In the genomic region with DNA sequence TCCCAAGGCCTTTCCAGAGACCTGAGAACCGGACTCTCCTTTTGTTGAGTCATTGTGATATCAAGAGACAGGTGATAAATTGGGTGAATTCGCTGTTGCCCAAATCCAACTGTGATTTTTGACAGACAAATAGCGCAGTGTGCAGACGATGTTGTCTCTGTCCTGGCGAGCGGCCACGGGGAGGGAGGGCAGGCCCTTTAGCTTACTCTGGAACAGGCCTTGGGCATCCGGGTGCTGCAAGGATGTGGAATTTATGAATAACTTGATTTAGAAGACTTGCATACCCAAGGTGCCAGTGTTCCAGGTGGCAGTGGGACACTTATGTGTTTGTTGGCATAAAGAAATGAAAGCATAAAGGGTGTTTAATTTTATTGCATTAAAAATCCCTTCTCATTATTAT, we compare ENCODE assay signal across 15 cellular contexts. TPM values are rescaled to one million over a fixed set of nuclear protein-coding genes. Genes with fewer than 3 reads are reported as not detected.
DNase-seq lines count a peak whose midpoint lies in the region; ATAC-seq and TF ChIP-seq lines count a peak whose summit lies in the region.
"Had no signal": no experiment of that assay in that cellular context is flagged by ENCODE, and none has a peak within 500 bp of the region (broad histone marks: within the 10 kb centered on the region; RNA-seq: fewer than 3 reads in every experiment).

No MANE protein-coding gene starts in this region.

- H2AFZ ChIP-seq in trophoblast cell (ENCODE audit: insufficient read depth, low read length, poor library complexity): no peak overlapping the region

- no peaks in the 10 kb centered on the region for H3K27me3 ChIP-seq in right cardiac atrium (ENCODE audit: control insufficient read depth, insufficient read depth)
- no peaks in the 10 kb centered on the region for H3K27me3 ChIP-seq in right atrium auricular region
- H3K27me3 ChIP-seq in trophoblast cell (ENCODE audit: insufficient read depth, low read length): no peaks in the 10 kb centered on the region
- H3K27me3 ChIP-seq: gastroesophageal sphincter had no signal

- no peak overlapping the region for H2BK5ac ChIP-seq in trophoblast cell (ENCODE audit: low read depth, low read length, poor library complexity)

- TF ChIP-seq CTCF in right atrium auricular region (IDR thresholded peaks at IDR 0.05): no peak

- H4K8ac ChIP-seq in trophoblast cell (ENCODE audit: low read depth, low read length): no peak overlapping the region

- H2BK12ac ChIP-seq in trophoblast cell (ENCODE audit: low read length): no peak overlapping the region

- H3K27me3 Mint-ChIP-seq in activated T-helper 2 cell treated with anti-CD3 and anti-CD28 coated beads, Interferon-gamma antibody, Interleukin-2, Interleukin-4, amounts not matched to agents 10 μg/mL and 5 μg/mL and 100 μg/mL, durations not matched to agents 14 hours and 24 hours and 36 hours (ENCODE audit: low read depth): peaks cover 9% of the 10 kb centered on the region

- H2BK120ac ChIP-seq in trophoblast cell (ENCODE audit: insufficient read depth, low read length, poor library complexity): no peak overlapping the region

- H3K23ac ChIP-seq in trophoblast cell (ENCODE audit: low read length): no peak overlapping the region

- H3K27ac ChIP-seq in right cardiac atrium (ENCODE audit: low read length) (no peak overlapping the region), right atrium auricular region (no peak overlapping the region), trophoblast cell (ENCODE audit: low read depth, low read length) (no peak overlapping the region)
- H3K27ac ChIP-seq: gastroesophageal sphincter, left ventricle myocardium inferior had no signal

- intact Hi-C loops in right cardiac atrium (cut with DNase I): no loop called here
- intact Hi-C loops in activated T-helper 2 cell treated with anti-CD3 and anti-CD28 coated beads, Interferon-gamma antibody, Interleukin-2, Interleukin-4, amounts not matched to agents 10 μg/mL and 5 μg/mL and 100 μg/mL, durations not matched to agents 14 hours and 24 hours and 36 hours (cut with micrococcal nuclease): no loop called here

- H3K4me1 Mint-ChIP-seq in activated T-helper 2 cell treated with anti-CD3 and anti-CD28 coated beads, Interferon-gamma antibody, Interleukin-2, Interleukin-4, amounts not matched to agents 10 μg/mL and 5 μg/mL and 100 μg/mL, durations not matched to agents 14 hours and 24 hours and 36 hours (ENCODE audit: low read depth): no peaks in the 10 kb centered on the region

- H3K27ac Mint-ChIP-seq in activated T-helper 2 cell treated with anti-CD3 and anti-CD28 coated beads, Interferon-gamma antibody, Interleukin-2, Interleukin-4, amounts not matched to agents 10 μg/mL and 5 μg/mL and 100 μg/mL, durations not matched to agents 14 hours and 24 hours and 36 hours: no peak overlapping the region

- H3K4me1 ChIP-seq in right cardiac atrium (ENCODE audit: control insufficient read depth, insufficient read depth, low read length) (no peaks in the 10 kb centered on the region), right atrium auricular region (no peaks in the 10 kb centered on the region), trophoblast cell (ENCODE audit: control insufficient read depth in 1 of 2, insufficient read depth in 2 of 2, low read length in 2 of 2) (no peaks in the 10 kb centered on the region)
- H3K4me1 ChIP-seq: gastroesophageal sphincter, left ventricle myocardium inferior had no signal

- H3K4me3 Mint-ChIP-seq in activated T-helper 2 cell treated with anti-CD3 and anti-CD28 coated beads, Interferon-gamma antibody, Interleukin-2, Interleukin-4, amounts not matched to agents 10 μg/mL and 5 μg/mL and 100 μg/mL, durations not matched to agents 14 hours and 24 hours and 36 hours (ENCODE audit: low read depth): no peak overlapping the region

- H3K4me3 ChIP-seq in right cardiac atrium (ENCODE audit: low read length) (no peak overlapping the region), right atrium auricular region (no peak overlapping the region), trophoblast cell (ENCODE audit: low read depth, low read length) (no peak overlapping the region)
- H3K4me3 ChIP-seq: gastroesophageal sphincter, left ventricle myocardium inferior had no signal

- H3K4me2 ChIP-seq in trophoblast cell (ENCODE audit: low read length): no peak overlapping the region

- H3K4ac ChIP-seq in trophoblast cell (ENCODE audit: low read depth, low read length): no peak overlapping the region

- no peaks in the 10 kb centered on the region for H3K36me3 Mint-ChIP-seq in activated T-helper 2 cell treated with anti-CD3 and anti-CD28 coated beads, Interferon-gamma antibody, Interleukin-2, Interleukin-4, amounts not matched to agents 10 μg/mL and 5 μg/mL and 100 μg/mL, durations not matched to agents 14 hours and 24 hours and 36 hours (ENCODE audit: low read depth)

- no peak overlapping the region for H4K91ac ChIP-seq in trophoblast cell (ENCODE audit: low read depth, low read length)

- no peak overlapping the region for H3K18ac ChIP-seq in trophoblast cell (ENCODE audit: low read length)

- DNase-seq in right cardiac atrium: peak; percentile 43 to 69 (median 59)
- DNase-seq in right atrium auricular region (ENCODE audit: low spot score): no peak
- peak; percentile 78 for DNase-seq in cerebellar cortex (ENCODE audit: low spot score)
- peak; percentile 43 for DNase-seq in myocyte (ENCODE audit: low read depth)
- no peak for DNase-seq in A172 (ENCODE audit: low spot score)
- DNase-seq in trophoblast cell: no peak
- no peak for DNase-seq in activated T-helper 2 cell treated with anti-CD3 and anti-CD28 coated beads, Interferon-gamma antibody, Interleukin-2, Interleukin-4, amounts not matched to agents 10 μg/mL and 5 μg/mL and 100 μg/mL, durations not matched to agents 14 hours and 24 hours and 36 hours (ENCODE audit: low spot score)
- DNase-seq: activated CD4-positive, alpha-beta T cell treated with anti-CD3 and anti-CD28 coated beads for 1 hour; activated T-cell treated with anti-CD3 and anti-CD28 coated beads for 4 hours; effector memory CD4-positive, alpha-beta T cell; left ventricle myocardium inferior; T-helper 1 cell had no signal

- H3K14ac ChIP-seq in trophoblast cell (ENCODE audit: low read length): no peak overlapping the region

- no peaks in the 10 kb centered on the region for H3K79me1 ChIP-seq in trophoblast cell (ENCODE audit: low read length)

- no peaks in the 10 kb centered on the region for H3K36me3 ChIP-seq in right atrium auricular region
- peaks cover 0 to 1% of the 10 kb centered on the region in 2 experiments for H3K36me3 ChIP-seq in trophoblast cell (ENCODE audit: control insufficient read depth in 1 of 2, insufficient read depth in 2 of 2, low read length in 2 of 2)
- H3K36me3 ChIP-seq: gastroesophageal sphincter, left ventricle myocardium inferior had no signal

- no peak overlapping the region for H4K12ac ChIP-seq in trophoblast cell (ENCODE audit: low read depth, low read length)

- H3K9me3 ChIP-seq in right cardiac atrium (ENCODE audit: control insufficient read depth, low read length) (no peaks in the 10 kb centered on the region), right atrium auricular region (no peaks in the 10 kb centered on the region), trophoblast cell (ENCODE audit: insufficient read depth, low read depth, low read length) (no peaks in the 10 kb centered on the region)
- H3K9me3 ChIP-seq: gastroesophageal sphincter, left ventricle myocardium inferior had no signal

- H2AK5ac ChIP-seq in trophoblast cell (ENCODE audit: low read length): no peak overlapping the region

- no peaks in the 10 kb centered on the region for H3K79me2 ChIP-seq in trophoblast cell (ENCODE audit: control insufficient read depth, insufficient read depth, low read length, poor library complexity)

- ATAC-seq in right cardiac atrium (peak; percentile 48 to 81), HG02759 (IDR thresholded peaks at IDR 0.05; ENCODE audit: unreplicated experiment) (no peak)
- ATAC-seq: gastroesophageal sphincter, HCT116 had no signal

- WGBS in right cardiac atrium: 77% methylated on average over 8 of the region's 8 CpGs
- no CpG with 5 or more reads among the region's 8 CpGs for WGBS in trophoblast cell (ENCODE audit: extremely low coverage, insufficient coverage, insufficient read length)

- H3K9ac ChIP-seq in trophoblast cell (ENCODE audit: low read length): no peak overlapping the region

- H3K9me3 Mint-ChIP-seq in activated T-helper 2 cell treated with anti-CD3 and anti-CD28 coated beads, Interferon-gamma antibody, Interleukin-2, Interleukin-4, amounts not matched to agents 10 μg/mL and 5 μg/mL and 100 μg/mL, durations not matched to agents 14 hours and 24 hours and 36 hours: no peaks in the 10 kb centered on the region

RNA-seq across cellular contexts. Expression of gene LDLRAD3, which starts 9.2 kb away (rescaled TPM):
- 1 to 10 TPM; 3.0 to 7.0 (median 3.6) TPM for total RNA-seq in right cardiac atrium
- polyA plus RNA-seq in right cardiac atrium: 1.8 TPM
- 1 to 10 TPM; 3.6 to 7.0 TPM for total RNA-seq in right atrium auricular region
- total RNA-seq in myocyte: 24.2 and 32.5 TPM in 2 replicates
- polyA plus RNA-seq in myocyte (2012): 15.2 TPM
- total RNA-seq in A172 (2014; rRNA removed; shearing (Covaris generic)): 10.7 and 14.6 TPM in 2 replicates
- 12.0 and 12.4 TPM in 2 replicates for polyA plus RNA-seq in trophoblast cell (2013)
- total RNA-seq in activated T-helper 2 cell treated with anti-CD3 and anti-CD28 coated beads, Interferon-gamma antibody, Interleukin-2, Interleukin-4, amounts not matched to agents 10 μg/mL and 5 μg/mL and 100 μg/mL, durations not matched to agents 14 hours and 24 hours and 36 hours: 0.76 and 1.4 TPM in 2 replicates

Comparison
In these comparisons a context has a peak if more than half of its experiments do, and no peak if none do; other contexts are left out.
1. DNase-seq: peak in right cardiac atrium (3 of 3), cerebellar cortex (single experiment) and myocyte (single experiment); none in right atrium auricular region (single experiment), A172 (single experiment), trophoblast cell (0 of 2) and activated T-helper 2 cell treated with anti-CD3 and anti-CD28 coated beads, Interferon-gamma antibody, Interleukin-2, Interleukin-4, amounts not matched to agents 10 μg/mL and 5 μg/mL and 100 μg/mL, durations not matched to agents 14 hours and 24 hours and 36 hours (single experiment).